Comparison of ENCODE assay signal across 8 cellular contexts in genomic region chr2:177617849-177618248, GRCh38.
A peak's percentile ranks its signal among the peaks of the same experiment; 100 is the strongest.
DNase-seq lines count a peak whose midpoint lies in the region; ATAC-seq and TF ChIP-seq lines count a peak whose summit lies in the region.

No MANE protein-coding gene starts in this region.

- H3K4me1 ChIP-seq in breast epithelium (no peaks in the 10 kb centered on the region), mucosa of stomach (ENCODE audit: control insufficient read depth, insufficient read depth, low read length) (peaks cover 5% of the 10 kb centered on the region)

- peaks cover 9% of the 10 kb centered on the region for H3K27me3 Mint-ChIP-seq in stimulated activated naive CD8-positive, alpha-beta T cell treated with anti-CD3 and anti-CD28 coated beads, Interleukin-15, Interleukin-2, amounts not matched to agents 100 ng/mL and 50 ng/mL, for 24 hours

- H3K4me1 Mint-ChIP-seq in stimulated activated naive CD8-positive, alpha-beta T cell treated with anti-CD3 and anti-CD28 coated beads, Interleukin-15, Interleukin-2, amounts not matched to agents 100 ng/mL and 50 ng/mL, for 24 hours (ENCODE audit: low read depth), result peaks cover 9% of the 10 kb centered on the region

- H3K9me3 Mint-ChIP-seq in stimulated activated naive CD8-positive, alpha-beta T cell treated with anti-CD3 and anti-CD28 coated beads, Interleukin-15, Interleukin-2, amounts not matched to agents 100 ng/mL and 50 ng/mL, for 24 hours, result peaks cover 4% of the 10 kb centered on the region

- intact Hi-C loops in breast epithelium (cut with DNase I; ENCODE audit: low total_unique reads), result no loop called here

- peak overlapping the region; percentile 95 for H3K4me3 Mint-ChIP-seq in stimulated activated naive CD8-positive, alpha-beta T cell treated with anti-CD3 and anti-CD28 coated beads, Interleukin-15, Interleukin-2, amounts not matched to agents 100 ng/mL and 50 ng/mL, for 24 hours

- peak overlapping the region; percentile 74 for H3K9ac ChIP-seq in mucosa of stomach (ENCODE audit: low read length)

- H3K36me3 ChIP-seq in breast epithelium (no peaks in the 10 kb centered on the region), mucosa of stomach (ENCODE audit: control insufficient read depth, insufficient read depth, low read length) (no peaks in the 10 kb centered on the region)

- H3K36me3 Mint-ChIP-seq in stimulated activated naive CD8-positive, alpha-beta T cell treated with anti-CD3 and anti-CD28 coated beads, Interleukin-15, Interleukin-2, amounts not matched to agents 100 ng/mL and 50 ng/mL, for 24 hours (ENCODE audit: low read depth), result no peaks in the 10 kb centered on the region

- H3K4me3 ChIP-seq in breast epithelium, result peak overlapping the region; percentile 67 to 69 (median 69)
- H3K4me3 ChIP-seq in mucosa of stomach (ENCODE audit: low read length), result peak overlapping the region; percentile 56

- DNase-seq in stimulated activated naive CD8-positive, alpha-beta T cell treated with anti-CD3 and anti-CD28 coated beads, Interleukin-15, Interleukin-2, amounts not matched to agents 100 U/mL and 50 U/mL, for 24 hours, result no peak
- DNase-seq in breast epithelium (ENCODE audit: low spot score in 2 of 2) (no peak), DMS 273 treated with DMSO at 0.1 percent for 48 hours (lab: John Stamatoyannopoulos, UW) (no peak), caudate nucleus (lab: John Stamatoyannopoulos, UW) (no peak), superior temporal gyrus (ENCODE audit: extremely low spot score) (no peak)

- H3K27ac Mint-ChIP-seq in stimulated activated naive CD8-positive, alpha-beta T cell treated with anti-CD3 and anti-CD28 coated beads, Interleukin-15, Interleukin-2, amounts not matched to agents 100 ng/mL and 50 ng/mL, for 24 hours, result peak overlapping the region; percentile 100

- no peak for TF ChIP-seq CTCF in breast epithelium (IDR thresholded peaks at IDR 0.05)

- no peak for TF ChIP-seq POLR2A in breast epithelium (IDR thresholded peaks at IDR 0.05)

- H3K27ac ChIP-seq in breast epithelium (peak overlapping the region; percentile 96), caudate nucleus (ENCODE audit: low read depth, low read length) (no peak overlapping the region)

- ATAC-seq in stimulated activated naive CD8-positive, alpha-beta T cell treated with anti-CD3 and anti-CD28 coated beads, Interleukin-15, Interleukin-2, amounts not matched to agents 100 U/mL and 50 U/mL, for 24 hours, result no peak
- ATAC-seq in HG03354 (IDR thresholded peaks at IDR 0.05; ENCODE audit: poor library complexity, severe bottlenecking, unreplicated experiment), result no peak

- H3K9me3 ChIP-seq in breast epithelium (no peaks in the 10 kb centered on the region), mucosa of stomach (ENCODE audit: control insufficient read depth, low read length) (no peaks in the 10 kb centered on the region)

- H3K27me3 ChIP-seq in breast epithelium (no peaks in the 10 kb centered on the region), mucosa of stomach (ENCODE audit: control insufficient read depth, insufficient read depth, low read length) (no peaks in the 10 kb centered on the region)
